Comparison of ENCODE assay signal across 9 cellular contexts in the genomic region with DNA sequence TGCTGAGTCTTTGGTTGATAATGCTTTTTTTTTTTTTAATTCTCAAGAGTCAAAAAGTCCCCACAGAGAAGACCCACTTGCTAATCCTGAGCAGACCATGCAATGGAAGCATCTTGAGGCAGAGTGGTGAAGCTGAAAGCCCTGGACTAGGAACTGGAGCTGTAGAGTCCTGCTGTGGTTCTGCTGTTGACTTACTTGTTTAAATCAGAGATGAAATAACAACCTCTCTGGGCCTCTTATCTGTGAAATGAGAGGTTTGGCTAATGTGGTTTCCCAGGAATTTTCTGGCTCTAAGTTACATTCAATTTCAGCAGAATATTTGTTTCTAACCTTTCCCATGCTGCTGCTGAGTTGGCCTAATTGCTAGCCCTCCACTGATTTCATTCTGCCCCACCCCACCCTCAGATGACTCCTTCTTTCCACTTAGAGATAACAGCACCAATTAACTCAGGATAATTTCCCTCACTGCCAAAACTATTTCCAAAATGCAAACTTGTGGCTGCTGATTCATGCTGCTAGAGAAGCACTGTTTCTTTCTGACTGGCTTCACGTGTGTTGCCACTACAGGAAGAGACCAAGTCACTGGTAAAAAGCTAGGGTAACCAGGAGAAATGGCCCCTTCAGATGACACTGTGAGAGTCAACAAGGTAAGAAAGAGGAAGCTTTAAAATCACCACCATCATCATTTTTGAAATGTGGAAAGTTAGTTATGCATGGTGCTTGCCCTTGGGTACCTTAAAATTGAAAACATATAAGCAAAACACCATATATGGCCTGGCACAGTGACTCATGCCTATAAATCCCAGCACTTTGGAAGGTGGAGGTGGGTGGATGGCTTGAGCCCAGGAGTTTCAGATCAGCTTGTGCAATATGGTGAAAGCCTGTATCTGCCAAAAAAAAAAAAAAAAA.
DNase-seq lines count a peak whose midpoint lies in the region; ATAC-seq and TF ChIP-seq lines count a peak whose summit lies in the region.
"Had no signal": no experiment of that assay in that cellular context is flagged by ENCODE, and none has a peak within 500 bp of the region (broad histone marks: within the 10 kb centered on the region; RNA-seq: fewer than 3 reads in every experiment).

No MANE protein-coding gene starts in this region.

- H3K4me3 ChIP-seq in AG04449 (ENCODE audit: low read depth, low read length) (no peak overlapping the region), brain microvascular endothelial cell (ENCODE audit: low read depth, low read length) (no peak overlapping the region)

- in situ Hi-C loops in brain microvascular endothelial cell (cut with HindIII; ENCODE audit: low pct_ligation_motif_present, low sequenced_read_pairs): no loop called here

- H3K36me3 Mint-ChIP-seq in stimulated activated memory B cell treated with anti-CD40 and anti-IgM and Interleukin-4, amounts not matched to agents 10 μg/mL and 1 μg/mL and 100 μg/mL, for 72 hours: no peaks in the 10 kb centered on the region
- H3K36me3 Mint-ChIP-seq: brain had no signal

- POLR2A ChIA-PET in AG04449 (lab: Yijun Ruan, JAX): interaction anchor here (0.6 kb wide), 1 partner anchor 57 kb away, joined by 3 read pairs; no protein-coding TSS in a partner anchor

- no peaks in the 10 kb centered on the region for H3K27me3 Mint-ChIP-seq in stimulated activated memory B cell treated with anti-CD40 and anti-IgM and Interleukin-4, amounts not matched to agents 10 μg/mL and 1 μg/mL and 100 μg/mL, for 72 hours

- DNase-seq in AG04449 (ENCODE audit: low read depth, low spot score): peak; percentile 89
- DNase-seq in brain microvascular endothelial cell: peak; percentile 69
- DNase-seq in NCI-H1092 treated with DMSO at 0.1 percent for 48 hours (lab: John Stamatoyannopoulos, UW): no peak
- DNase-seq in activated CD4-positive, alpha-beta T cell treated with anti-CD3 and anti-CD28 coated beads for 1 hour: no peak
- DNase-seq in 8988T: no peak

- no peaks in the 10 kb centered on the region for H3K4me1 Mint-ChIP-seq in stimulated activated memory B cell treated with anti-CD40 and anti-IgM and Interleukin-4, amounts not matched to agents 10 μg/mL and 1 μg/mL and 100 μg/mL, for 72 hours

- H3K36me3 ChIP-seq in brain microvascular endothelial cell (replicated peaks): no peaks in the 10 kb centered on the region

- no peak overlapping the region for H3K27ac ChIP-seq in brain microvascular endothelial cell

- peaks cover 6% of the 10 kb centered on the region for H3K9me3 Mint-ChIP-seq in stimulated activated memory B cell treated with anti-CD40 and anti-IgM and Interleukin-4, amounts not matched to agents 10 μg/mL and 1 μg/mL and 100 μg/mL, for 72 hours

- no peak for TF ChIP-seq CTCF in AG04449 (IDR thresholded peaks at IDR 0.05; ENCODE audit: insufficient read depth, low read length, missing control alignments)
- TF ChIP-seq CTCF in brain microvascular endothelial cell (IDR thresholded peaks at IDR 0.05; ENCODE audit: low read depth, low read length, missing control alignments): no peak

- CTCF ChIA-PET in AG04449 (lab: Yijun Ruan, JAX): no interaction called here

- H3K27me3 ChIP-seq in brain microvascular endothelial cell (replicated peaks): no peaks in the 10 kb centered on the region

- ATAC-seq in GM19043 (IDR thresholded peaks at IDR 0.05; ENCODE audit: low read depth, unreplicated experiment): peak; percentile 65
- ATAC-seq in HG03378 (IDR thresholded peaks at IDR 0.05; ENCODE audit: unreplicated experiment): peak; percentile 92
- peak; percentile 66 for ATAC-seq in stimulated activated memory B cell treated with anti-CD40 and anti-IgM and Interleukin-4, amounts not matched to agents 10 μg/mL and 1 μg/mL and 100 μg/mL, for 72 hours

- no peak overlapping the region for H3K4me3 Mint-ChIP-seq in stimulated activated memory B cell treated with anti-CD40 and anti-IgM and Interleukin-4, amounts not matched to agents 10 μg/mL and 1 μg/mL and 100 μg/mL, for 72 hours
- H3K4me3 Mint-ChIP-seq: brain had no signal

- no peak overlapping the region for H3K27ac Mint-ChIP-seq in stimulated activated memory B cell treated with anti-CD40 and anti-IgM and Interleukin-4, amounts not matched to agents 10 μg/mL and 1 μg/mL and 100 μg/mL, for 72 hours

Comparison
In these comparisons a context has a peak if more than half of its experiments do, and no peak if none do; other contexts are left out.
1. DNase-seq: peak in AG04449 (single experiment) and brain microvascular endothelial cell (single experiment); none in NCI-H1092 treated with DMSO at 0.1 percent for 48 hours (single experiment), activated CD4-positive, alpha-beta T cell treated with anti-CD3 and anti-CD28 coated beads for 1 hour (single experiment) and 8988T (single experiment).
2. Peak in every context shown above with its lines, with median percentiles within 50 percentile points of each other: ATAC-seq.